ENCODE assay signal across 17 cellular contexts in genomic region chr7:158321056-158321700, GRCh38.
"Had no signal": no experiment of that assay in that cellular context is flagged by ENCODE, and none has a peak within 500 bp of the region (broad histone marks: within the 10 kb centered on the region; RNA-seq: fewer than 3 reads in every experiment).

No MANE protein-coding gene starts in this region.

- ATAC-seq: foreskin keratinocyte; left lobe of liver; naive thymus-derived CD8-positive, alpha-beta T cell; pancreas; sciatic nerve; stimulated activated naive B cell treated with anti-CD40 and anti-IgM and Interleukin-4, amounts not matched to agents 10 μg/mL and 1 μg/mL and 100 μg/mL, for 72 hours; stimulated activated naive CD8-positive, alpha-beta T cell treated with anti-CD3 and anti-CD28 coated beads, Interleukin-15, amount 100 ng/mL, for 72 hours had no signal

- H3K27ac ChIP-seq: foreskin keratinocyte, pancreas, prostate gland, thoracic aorta, transverse colon had no signal

- H3K36me3 ChIP-seq: pancreas, prostate gland, thoracic aorta, transverse colon had no signal

- H3K4me3 ChIP-seq: pancreas, prostate gland, thoracic aorta, transverse colon had no signal

- H3K27me3 ChIP-seq: foreskin keratinocyte, pancreas, transverse colon had no signal

- FAIRE-seq: endothelial cell of umbilical vein, islet of Langerhans, pancreas had no signal

- H3K9me3 ChIP-seq: pancreas, prostate gland, thoracic aorta, transverse colon had no signal

- DNase-seq: erythroblast; foreskin keratinocyte; hippocampal formation; mammary epithelial cell; pancreas; stimulated activated CD4-positive, alpha-beta T cell treated with anti-CD3 and anti-CD28 coated beads, Interleukin-2, amount 100 ng/mL, for 24 hours; stimulated activated CD4-positive, alpha-beta T cell treated with anti-CD3 and anti-CD28 coated beads, Interleukin-4, amount 100 ng/mL, for 4 hours; stimulated activated naive B cell treated with anti-CD40 and anti-IgM and Interleukin-4, amounts not matched to agents 10 μg/mL and 1 μg/mL and 100 μg/mL, for 72 hours; stimulated activated naive CD8-positive, alpha-beta T cell treated with anti-CD3 and anti-CD28 coated beads, Interleukin-15, amount 100 ng/mL, for 72 hours; transverse colon had no signal
